ENCODE assay signal across 9 cellular contexts in genomic region chr20:1323256-1323655, GRCh38. TPM values are rescaled to one million over a fixed set of nuclear protein-coding genes. Genes with fewer than 3 reads are reported as not detected.
DNase-seq lines count a peak whose midpoint lies in the region; TF ChIP-seq lines count a peak whose summit lies in the region.
"Had no signal": no experiment of that assay in that cellular context is flagged by ENCODE, and none has a peak within 500 bp of the region (broad histone marks: within the 10 kb centered on the region; RNA-seq: fewer than 3 reads in every experiment).

No MANE protein-coding gene starts in this region.

- peak overlapping the region in 6 of 11 experiments; percentile 1 to 32 (median 29); a peak in 6 of 22 replicates for H3K9ac ChIP-seq in BLaER1 treated with 17β-estradiol and CSF1 and Interleukin-3, amounts not matched to agents 10 nM and 100 nM
- H3K9ac ChIP-seq in neuronal stem cell (ENCODE audit: low read depth, low read length, poor library complexity) = no peak overlapping the region

- POLR2A ChIA-PET in RWPE1 (lab: Yijun Ruan, JAX; ENCODE audit: low non-redundant PET) = interaction anchor here (0.6 kb wide), 1 partner anchor 34 kb away, joined by 4 read pairs; no protein-coding TSS in a partner anchor

- CTCF ChIA-PET in RWPE1 (lab: Yijun Ruan, JAX) = interaction anchor here (1.8 kb wide), 1 partner anchor 10 kb away, joined by 4 read pairs; no protein-coding TSS in a partner anchor

- H3K14ac ChIP-seq in neuronal stem cell (ENCODE audit: low read length) = no peak overlapping the region

- H3K27ac ChIP-seq in BLaER1 treated with 17β-estradiol and CSF1 and Interleukin-3, amounts not matched to agents 10 nM and 100 nM = peak overlapping the region in 8 of 11 experiments; percentile 9 to 100 (median 48); a peak in 12 of 22 replicates
- H3K27ac ChIP-seq in RWPE1 (peak overlapping the region; percentile 78), neuronal stem cell (replicated peaks; ENCODE audit: low read length) (no peak overlapping the region)

- peak overlapping the region; percentile 63 for H2AFZ ChIP-seq in neuronal stem cell (ENCODE audit: low read length)

- no peak overlapping the region for H2BK12ac ChIP-seq in neuronal stem cell (ENCODE audit: low read length)

- no peaks in the 10 kb centered on the region for H3K27me3 Mint-ChIP-seq in activated CD4-positive, alpha-beta T cell treated with anti-CD3 and anti-CD28 coated beads, Interleukin-2, amount 10 ng/mL, durations not matched to agents 24 days and 14 days

- H3K36me3 Mint-ChIP-seq in activated CD4-positive, alpha-beta T cell treated with anti-CD3 and anti-CD28 coated beads, Interleukin-2, amount 10 ng/mL, durations not matched to agents 24 days and 14 days (ENCODE audit: low read depth) = peaks cover 4% of the 10 kb centered on the region

- H3K27me3 ChIP-seq in BLaER1 treated with 17β-estradiol and CSF1 and Interleukin-3, amounts not matched to agents 10 nM and 100 nM = no peaks in the 10 kb centered on the region
- no peaks in the 10 kb centered on the region for H3K27me3 ChIP-seq in neuronal stem cell (ENCODE audit: control insufficient read depth in 3 of 3, insufficient read depth in 3 of 3, low read depth in 1 of 3, low read length in 3 of 3)
- H3K27me3 ChIP-seq: testis had no signal

- H3K4me1 Mint-ChIP-seq in activated CD4-positive, alpha-beta T cell treated with anti-CD3 and anti-CD28 coated beads, Interleukin-2, amount 10 ng/mL, durations not matched to agents 24 days and 14 days = peaks cover 26% of the 10 kb centered on the region

- H4K91ac ChIP-seq in neuronal stem cell (ENCODE audit: low read depth, low read length, poor library complexity) = no peak overlapping the region

- no peak overlapping the region for H2BK15ac ChIP-seq in neuronal stem cell (ENCODE audit: low read length)

- peaks cover 0 to 19% (median 14%) of the 10 kb centered on the region in 11 experiments; a peak in 13 of 22 replicates for H4K20me1 ChIP-seq in BLaER1 treated with 17β-estradiol and CSF1 and Interleukin-3, amounts not matched to agents 10 nM and 100 nM

- H3K18ac ChIP-seq in neuronal stem cell (ENCODE audit: low read length) = no peak overlapping the region

- no CpG with 5 or more reads among the region's 6 CpGs for WGBS in neuronal stem cell (ENCODE audit: extremely low coverage in 2 of 2, insufficient read length in 2 of 2, insufficient replicate concordance in 1 of 2), 2 donors

- H2BK120ac ChIP-seq in neuronal stem cell (ENCODE audit: low read depth, low read length) = no peak overlapping the region

- DNase-seq in RWPE1 (ENCODE audit: low spot score) (no peak), fibroblast of mammary gland (ENCODE audit: low read depth) (peak; percentile 57), neuronal stem cell (ENCODE audit: low spot score) (no peak), middle frontal gyrus (ENCODE audit: extremely low spot score, low spot score) (no peak), LoVo (ENCODE audit: low spot score) (no peak), foreskin melanocyte (no peak)
- no peak for DNase-seq in activated CD4-positive, alpha-beta T cell treated with anti-CD3 and anti-CD28 coated beads, Interleukin-2, amount 10 ng/mL, durations not matched to agents 24 days and 14 days
- DNase-seq: testis had no signal

- H3K4ac ChIP-seq in neuronal stem cell (ENCODE audit: low read length) = no peak overlapping the region

- H3K4me3 Mint-ChIP-seq in activated CD4-positive, alpha-beta T cell treated with anti-CD3 and anti-CD28 coated beads, Interleukin-2, amount 10 ng/mL, durations not matched to agents 24 days and 14 days = no peak overlapping the region

- H4K8ac ChIP-seq in neuronal stem cell (ENCODE audit: low read depth, low read length) = no peak overlapping the region

- H3K23ac ChIP-seq in neuronal stem cell (ENCODE audit: low read depth, low read length, poor library complexity) = no peak overlapping the region

- H2BK5ac ChIP-seq in neuronal stem cell (ENCODE audit: low read length) = no peak overlapping the region

- no peak overlapping the region for H3K4me3 ChIP-seq in BLaER1 treated with 17β-estradiol and CSF1 and Interleukin-3, amounts not matched to agents 10 nM and 100 nM
- H3K4me3 ChIP-seq in fibroblast of mammary gland (ENCODE audit: control insufficient read depth, low read depth, low read length) (no peak overlapping the region), neuronal stem cell (ENCODE audit: low read length in 2 of 2) (no peak overlapping the region)
- H3K4me3 ChIP-seq: testis had no signal

- peaks cover 0 to 5% (median 0%) of the 10 kb centered on the region in 11 experiments; a peak in 2 of 22 replicates for H3K36me3 ChIP-seq in BLaER1 treated with 17β-estradiol and CSF1 and Interleukin-3, amounts not matched to agents 10 nM and 100 nM
- peaks cover 2 to 3% of the 10 kb centered on the region in 2 donors for H3K36me3 ChIP-seq in neuronal stem cell (replicated peaks in 1 of 2; ENCODE audit: control insufficient read depth in 2 of 2, insufficient read depth in 2 of 2, low read length in 2 of 2)

- H3K9me3 Mint-ChIP-seq in activated CD4-positive, alpha-beta T cell treated with anti-CD3 and anti-CD28 coated beads, Interleukin-2, amount 10 ng/mL, durations not matched to agents 24 days and 14 days = peaks cover 9% of the 10 kb centered on the region

- peak overlapping the region in 9 of 11 experiments; percentile 54 to 98 (median 96); a peak in 18 of 22 replicates for H3K4me2 ChIP-seq in BLaER1 treated with 17β-estradiol and CSF1 and Interleukin-3, amounts not matched to agents 10 nM and 100 nM
- no peak overlapping the region for H3K4me2 ChIP-seq in neuronal stem cell (ENCODE audit: insufficient read depth, low read length, poor library complexity, severe bottlenecking)

- no peak overlapping the region for H2AK5ac ChIP-seq in neuronal stem cell (ENCODE audit: low read depth, low read length)

- no peak for TF ChIP-seq CTCF in RWPE1 (conservative IDR thresholded peaks at IDR 0.05; ENCODE audit: low read depth)
- no peak for TF ChIP-seq CTCF in fibroblast of mammary gland (conservative IDR thresholded peaks at IDR 0.05; ENCODE audit: control insufficient read depth, insufficient read depth, low read depth, low read length)

- no peak overlapping the region for H3K27ac Mint-ChIP-seq in activated CD4-positive, alpha-beta T cell treated with anti-CD3 and anti-CD28 coated beads, Interleukin-2, amount 10 ng/mL, durations not matched to agents 24 days and 14 days

- intact Hi-C loops in activated CD4-positive, alpha-beta T cell treated with anti-CD3 and anti-CD28 coated beads, Interleukin-2, amount 10 ng/mL, durations not matched to agents 24 days and 14 days (cut with micrococcal nuclease) = loop anchor here (10.0 kb wide), 1 partner anchor 98 kb away; the partner anchor contains the start of gene RAD21L1

- H3K79me1 ChIP-seq in neuronal stem cell (ENCODE audit: low read depth, low read length) = peaks cover 6% of the 10 kb centered on the region

- H3K9me3 ChIP-seq in BLaER1 treated with 17β-estradiol and CSF1 and Interleukin-3, amounts not matched to agents 10 nM and 100 nM (replicated peaks in 1 of 11) = peaks cover 0 to 7% (median 0%) of the 10 kb centered on the region in 11 experiments; a peak in 1 of 22 replicates
- H3K9me3 ChIP-seq in neuronal stem cell (replicated peaks in 1 of 2; ENCODE audit: control insufficient read depth in 2 of 2, insufficient read depth in 1 of 2, low read depth in 1 of 2, low read length in 2 of 2) = no peaks in the 10 kb centered on the region
- H3K9me3 ChIP-seq: testis had no signal

- H3K4me1 ChIP-seq in BLaER1 treated with 17β-estradiol and CSF1 and Interleukin-3, amounts not matched to agents 10 nM and 100 nM = peaks cover 39 to 57% (median 53%) of the 10 kb centered on the region in 10 experiments
- H3K4me1 ChIP-seq in neuronal stem cell (ENCODE audit: control insufficient read depth in 2 of 2, insufficient read depth in 1 of 2, low read depth in 1 of 2, low read length in 2 of 2) = peaks cover 13 to 20% of the 10 kb centered on the region in 2 donors

RNA-seq across cellular contexts. Expression of gene SDCBP2, which starts 5.7 kb away (rescaled TPM):
- polyA plus RNA-seq in neuronal stem cell (2013, experiment 1 of 2) = 4.7 TPM
- 5.3 TPM for polyA plus RNA-seq in neuronal stem cell (2013, experiment 2 of 2)
- 2.0 and 3.0 TPM in 2 replicates for total RNA-seq in activated CD4-positive, alpha-beta T cell treated with anti-CD3 and anti-CD28 coated beads, Interleukin-2, amount 10 ng/mL, durations not matched to agents 24 days and 14 days

RNA-seq across cellular contexts. Expression of gene SNPH, which starts 57.2 kb away (rescaled TPM):
- polyA plus RNA-seq in neuronal stem cell (2013, experiment 1 of 2) = 1.1 TPM
- polyA plus RNA-seq in neuronal stem cell (2013, experiment 2 of 2) = 1.1 TPM
- 1.7 and 1.8 TPM in 2 replicates for total RNA-seq in activated CD4-positive, alpha-beta T cell treated with anti-CD3 and anti-CD28 coated beads, Interleukin-2, amount 10 ng/mL, durations not matched to agents 24 days and 14 days
